ENCODE assay signal across 11 cellular contexts in genomic region chr7:80491462-80491861, GRCh38. TPM values are rescaled to one million over a fixed set of nuclear protein-coding genes. Genes with fewer than 3 reads are reported as not detected.
"Had no signal": no experiment of that assay in that cellular context is flagged by ENCODE, and none has a peak within 500 bp of the region (broad histone marks: within the 10 kb centered on the region; RNA-seq: fewer than 3 reads in every experiment).

No MANE protein-coding gene starts in this region.

- H3K4me2 ChIP-seq: GM23338, KMS-11 had no signal

- ATAC-seq: GM23338 had no signal

- FAIRE-seq: H1, H54 had no signal

- H3K4me1 Mint-ChIP-seq: IgD-negative memory B cell had no signal

- H3K27me3 Mint-ChIP-seq: IgD-negative memory B cell had no signal

- DNase-seq: H9, HCEC 1CT, HFFc6, KBM-7 had no signal

- H3K27ac Mint-ChIP-seq: GM23338, HFFc6, IgD-negative memory B cell had no signal

- H3K4me3 ChIP-seq: GM23338 had no signal

- H2AFZ ChIP-seq: GM23338 had no signal

- H3K36me3 Mint-ChIP-seq: IgD-negative memory B cell had no signal

- H3K4me3 Mint-ChIP-seq: GM23338, H9, HFFc6, IgD-negative memory B cell had no signal

- H3K9ac ChIP-seq: KMS-11 had no signal

- H3K27ac ChIP-seq: HL-60, KMS-11 had no signal

- H3K9me3 Mint-ChIP-seq: GM23338, H9 had no signal

RNA-seq across cellular contexts. Expression of gene GNAT3, which starts 20.4 kb away (rescaled TPM):
- total RNA-seq: GM23338, H1, H9, HT1080 had no signal
- polyA plus RNA-seq: GM23338, H1, IgD-negative memory B cell had no signal
